ENCODE assay signal across 23 cellular contexts in the genomic region with DNA sequence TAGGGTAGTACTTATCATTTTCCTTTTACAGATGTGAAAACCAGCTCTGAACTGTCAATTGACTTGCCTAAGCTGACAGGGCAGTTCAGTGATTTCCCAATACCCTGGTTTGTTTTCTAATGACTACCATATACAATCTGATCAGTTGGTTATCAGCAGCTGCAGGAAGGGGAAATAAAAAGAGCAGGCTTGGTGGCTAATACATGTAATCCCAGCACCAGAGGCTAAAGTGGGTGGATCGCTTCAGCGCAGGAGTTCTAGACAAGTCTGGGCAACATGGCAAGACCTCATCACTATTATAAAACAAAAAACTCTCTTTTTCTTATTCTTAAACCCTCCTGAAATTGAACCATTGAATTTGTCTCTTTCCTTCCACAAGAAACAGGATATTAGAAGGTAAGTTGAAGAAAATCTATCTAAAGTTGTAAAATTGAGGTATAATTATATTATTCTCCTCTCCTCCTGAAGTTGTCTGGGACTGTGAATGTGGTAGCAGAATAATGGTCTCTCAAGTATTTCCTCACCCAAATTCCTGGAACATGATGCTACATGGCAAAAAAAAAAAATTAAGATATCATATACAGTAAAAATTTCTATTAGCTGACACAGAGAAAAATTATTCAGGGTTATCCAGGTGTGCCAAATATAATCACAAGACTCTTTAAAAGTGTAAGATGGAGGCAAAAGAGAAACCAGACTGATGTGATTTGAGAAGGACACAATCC.
DNase-seq lines count a peak whose midpoint lies in the region; ATAC-seq, FAIRE-seq and TF ChIP-seq lines count a peak whose summit lies in the region.
"Had no signal": no experiment of that assay in that cellular context is flagged by ENCODE, and none has a peak within 500 bp of the region (broad histone marks: within the 10 kb centered on the region; RNA-seq: fewer than 3 reads in every experiment).

No MANE protein-coding gene starts in this region.

- H3K4me1 ChIP-seq in foreskin keratinocyte (peaks cover 26% of the 10 kb centered on the region), aorta (ENCODE audit: control insufficient read depth in 1 of 2, insufficient read depth in 2 of 2, low read length in 2 of 2) (no peaks in the 10 kb centered on the region)

- H3K27ac ChIP-seq in foreskin keratinocyte (peak overlapping the region; percentile 57), aorta (ENCODE audit: low read depth in 1 of 2, low read length in 2 of 2) (no peak overlapping the region)

- no peak for FAIRE-seq in bronchial epithelial cell (lab: Jason Lieb, UNC)
- FAIRE-seq: GM12891, HepG2, RCC 7860 had no signal

- intact Hi-C loops in aorta (cut with DNase I), result no loop called here

- DNase-seq in HuH-7 (ENCODE audit: low spot score) (peak; percentile 10), bronchial epithelial cell (ENCODE audit: low read depth) (peak; percentile 95), foreskin keratinocyte (peak; percentile 84 to 97), NCI-H2171 treated with DMSO at 0.1 percent for 48 hours (lab: John Stamatoyannopoulos, UW) (no peak), NCI-H1105 treated with DMSO at 0.1 percent for 48 hours (lab: John Stamatoyannopoulos, UW) (no peak), aorta (no peak), NCI-H1436 (lab: John Stamatoyannopoulos, UW) (no peak)
- DNase-seq: CD4-positive, CD25-positive, alpha-beta regulatory T cell; COR-L47; DMS79; H7; HFFc6; KBM-7; NCI-H1092; NCI-H146; NCI-H2029 treated with DMSO at 0.1 percent for 48 hours; NCI-H2171; NCI-H526 treated with DMSO at 0.1 percent for 48 hours; OCI-M1; Right ventricle myocardium superior had no signal

- no peaks in the 10 kb centered on the region for H3K9me3 ChIP-seq in aorta (ENCODE audit: control insufficient read depth, low read length)

- H3K4me3 ChIP-seq in bronchial epithelial cell (ENCODE audit: low read depth, low read length) (no peak overlapping the region), aorta (ENCODE audit: low read length in 2 of 2) (no peak overlapping the region)

- ATAC-seq in foreskin keratinocyte (peak; percentile 92), aorta (ENCODE audit: low FRiP score) (no peak)
- ATAC-seq: HepG2 had no signal

- H3K36me3 ChIP-seq in bronchial epithelial cell (ENCODE audit: control insufficient read depth, insufficient read depth, low read length), result no peaks in the 10 kb centered on the region
- H3K36me3 ChIP-seq in aorta (ENCODE audit: control insufficient read depth in 1 of 2, insufficient read depth in 2 of 2, low read length in 1 of 2), result no peaks in the 10 kb centered on the region

- TF ChIP-seq CTCF in bronchial epithelial cell (IDR thresholded peaks at IDR 0.05; ENCODE audit: insufficient read depth, low read length, severe bottlenecking) (no peak), foreskin keratinocyte (conservative IDR thresholded peaks at IDR 0.05) (no peak)

- H3K27me3 ChIP-seq in bronchial epithelial cell (ENCODE audit: control insufficient read depth, insufficient read depth, low read length) (no peaks in the 10 kb centered on the region), foreskin keratinocyte (no peaks in the 10 kb centered on the region), aorta (ENCODE audit: control insufficient read depth in 1 of 2, insufficient read depth in 2 of 2, low read length in 1 of 2) (no peaks in the 10 kb centered on the region)

- WGBS in aorta, 2 donors, result 97 to 98% methylated on average over 2 of the region's 2 CpGs

Comparison
In these comparisons a context has a peak if more than half of its experiments do, and no peak if none do; other contexts are left out.
1. DNase-seq: peak in HuH-7 (single experiment), bronchial epithelial cell (single experiment) and foreskin keratinocyte (2 of 2); none in NCI-H2171 treated with DMSO at 0.1 percent for 48 hours (single experiment), NCI-H1105 treated with DMSO at 0.1 percent for 48 hours (single experiment), aorta (0 of 2) and NCI-H1436 (single experiment).